In genomic region chr1:227411066-227411465, GRCh38 we compare ENCODE assay signal across 24 cellular contexts.
DNase-seq lines count a peak whose midpoint lies in the region; ATAC-seq and TF ChIP-seq lines count a peak whose summit lies in the region.
"Had no signal": no experiment of that assay in that cellular context is flagged by ENCODE, and none has a peak within 500 bp of the region (broad histone marks: within the 10 kb centered on the region; RNA-seq: fewer than 3 reads in every experiment).

No MANE protein-coding gene starts in this region.

- peaks cover 10% of the 10 kb centered on the region for H3K9me3 ChIP-seq in adipocyte (ENCODE audit: control insufficient read depth, low read length)
- no peaks in the 10 kb centered on the region for H3K9me3 ChIP-seq in testis
- H3K9me3 ChIP-seq in neuronal stem cell (replicated peaks in 1 of 2; ENCODE audit: control insufficient read depth in 2 of 2, insufficient read depth in 1 of 2, low read depth in 1 of 2, low read length in 2 of 2): no peaks in the 10 kb centered on the region
- H3K9me3 ChIP-seq: BE2C, HAP-1 had no signal

- WGBS in testis, 2 donors: 73 to 80% methylated on average over 7 of the region's 7 CpGs
- WGBS in neuronal stem cell (ENCODE audit: extremely low coverage in 2 of 2, insufficient read length in 2 of 2, insufficient replicate concordance in 1 of 2), 2 donors: no CpG with 5 or more reads among the region's 7 CpGs

- DNase-seq in EH (ENCODE audit: low read depth) (peak; percentile 72), adipocyte (ENCODE audit: low read depth) (peak; percentile 23), choroid plexus epithelial cell (ENCODE audit: low read depth) (peak; percentile 58), iris pigment epithelial cell (ENCODE audit: low read depth) (peak; percentile 84), SW 1271 (lab: John Stamatoyannopoulos, UW) (no peak), testis (no peak), neuronal stem cell (ENCODE audit: low spot score) (no peak)
- DNase-seq: BE2C, Calu3, DMS79 treated with DMSO at 0.1 percent for 48 hours, GOT3, NCI-H1092, NCI-H1417 treated with DMSO at 0.1 percent for 48 hours, NCI-H1694 treated with DMSO at 0.1 percent for 48 hours, NCI-H2081 treated with DMSO at 0.1 percent for 48 hours, NCI-H2171, NCI-H226, NCI-H510A, NCI-H69, Right ventricle myocardium superior, RPMI8226 had no signal

- H4K8ac ChIP-seq in neuronal stem cell (ENCODE audit: low read depth, low read length): no peak overlapping the region

- no peak for ATAC-seq in HG02852 (IDR thresholded peaks at IDR 0.05; ENCODE audit: unreplicated experiment)

- no peak overlapping the region for H2BK15ac ChIP-seq in neuronal stem cell (ENCODE audit: low read length)

- H3K4me3 ChIP-seq in adipocyte (ENCODE audit: low read length): no peak overlapping the region
- no peak overlapping the region for H3K4me3 ChIP-seq in choroid plexus epithelial cell (ENCODE audit: low read depth, low read length)
- no peak overlapping the region for H3K4me3 ChIP-seq in testis
- no peak overlapping the region for H3K4me3 ChIP-seq in neuronal stem cell (ENCODE audit: low read length in 2 of 2)
- H3K4me3 ChIP-seq: HAP-1 had no signal

- no peak overlapping the region for H3K23ac ChIP-seq in neuronal stem cell (ENCODE audit: low read depth, low read length, poor library complexity)

- no peak overlapping the region for H2AFZ ChIP-seq in neuronal stem cell (ENCODE audit: low read length)

- H3K18ac ChIP-seq in neuronal stem cell (ENCODE audit: low read length): no peak overlapping the region

- TF ChIP-seq POLR2A in testis (IDR thresholded peaks at IDR 0.05): no peak

- H3K27ac ChIP-seq in testis: no peak overlapping the region
- no peak overlapping the region for H3K27ac ChIP-seq in neuronal stem cell (replicated peaks; ENCODE audit: low read length)
- H3K27ac ChIP-seq: 22Rv1 had no signal

- peaks cover 6% of the 10 kb centered on the region for H3K4me1 ChIP-seq in adipocyte (ENCODE audit: control insufficient read depth, insufficient read depth, low read length)
- H3K4me1 ChIP-seq in testis: no peaks in the 10 kb centered on the region
- H3K4me1 ChIP-seq in neuronal stem cell (ENCODE audit: control insufficient read depth in 2 of 2, insufficient read depth in 1 of 2, low read depth in 1 of 2, low read length in 2 of 2): no peaks in the 10 kb centered on the region
- H3K4me1 ChIP-seq: BE2C, HAP-1 had no signal

- no peak overlapping the region for H2BK5ac ChIP-seq in neuronal stem cell (ENCODE audit: low read length)

- no peak overlapping the region for H2BK12ac ChIP-seq in neuronal stem cell (ENCODE audit: low read length)

- no peak overlapping the region for H3K14ac ChIP-seq in neuronal stem cell (ENCODE audit: low read length)

- no peak overlapping the region for H2BK120ac ChIP-seq in neuronal stem cell (ENCODE audit: low read depth, low read length)

- H3K4me2 ChIP-seq in neuronal stem cell (ENCODE audit: insufficient read depth, low read length, poor library complexity, severe bottlenecking): no peak overlapping the region

- no peak overlapping the region for H2AK5ac ChIP-seq in neuronal stem cell (ENCODE audit: low read depth, low read length)

- no peak overlapping the region for H4K91ac ChIP-seq in neuronal stem cell (ENCODE audit: low read depth, low read length, poor library complexity)

- H3K79me1 ChIP-seq in neuronal stem cell (ENCODE audit: low read depth, low read length): no peaks in the 10 kb centered on the region

- no peak overlapping the region for H3K4ac ChIP-seq in neuronal stem cell (ENCODE audit: low read length)

- TF ChIP-seq CTCF in choroid plexus epithelial cell (conservative IDR thresholded peaks at IDR 0.05; ENCODE audit: low read depth, low read length) (no peak), testis (IDR thresholded peaks at IDR 0.05) (no peak)

- H3K36me3 ChIP-seq in adipocyte (ENCODE audit: control insufficient read depth, insufficient read depth, low read length, severe bottlenecking): no peaks in the 10 kb centered on the region
- H3K36me3 ChIP-seq in testis (ENCODE audit: low read depth, missing control alignments): no peaks in the 10 kb centered on the region
- H3K36me3 ChIP-seq in neuronal stem cell (replicated peaks in 1 of 2; ENCODE audit: control insufficient read depth in 2 of 2, insufficient read depth in 2 of 2, low read length in 2 of 2): no peaks in the 10 kb centered on the region
- H3K36me3 ChIP-seq: BE2C, HAP-1 had no signal

- H3K27me3 ChIP-seq in adipocyte (replicated peaks; ENCODE audit: control insufficient read depth, insufficient read depth, low read length): no peaks in the 10 kb centered on the region
- no peaks in the 10 kb centered on the region for H3K27me3 ChIP-seq in testis
- H3K27me3 ChIP-seq in neuronal stem cell (ENCODE audit: control insufficient read depth in 3 of 3, insufficient read depth in 3 of 3, low read depth in 1 of 3, low read length in 3 of 3): peaks cover 0 to 2% (median 0%) of the 10 kb centered on the region in 3 experiments
- H3K27me3 ChIP-seq: BE2C had no signal

- intact Hi-C loops in testis (cut with DNase I; ENCODE audit: low total_unique reads): no loop called here

- H3K9ac ChIP-seq in adipocyte (ENCODE audit: low read length) (no peak overlapping the region), neuronal stem cell (ENCODE audit: low read depth, low read length, poor library complexity) (no peak overlapping the region)

Comparison
In these comparisons a context has a peak if more than half of its experiments do, and no peak if none do; other contexts are left out.
1. DNase-seq: peak in EH (single experiment), adipocyte (single experiment), choroid plexus epithelial cell (single experiment) and iris pigment epithelial cell (single experiment); none in SW 1271 (0 of 2), testis (single experiment) and neuronal stem cell (single experiment).